ENCODE assay signal across 16 cellular contexts in genomic region chr5:135660826-135661555, GRCh38.
A peak's percentile ranks its signal among the peaks of the same experiment; 100 is the strongest.
DNase-seq lines count a peak whose midpoint lies in the region; ATAC-seq and TF ChIP-seq lines count a peak whose summit lies in the region.
"Had no signal": no experiment of that assay in that cellular context is flagged by ENCODE, and none has a peak within 500 bp of the region (broad histone marks: within the 10 kb centered on the region; RNA-seq: fewer than 3 reads in every experiment).

No MANE protein-coding gene starts in this region.

- POLR2A ChIA-PET in SK-N-SH (lab: Yijun Ruan, JAX): no interaction called here
- POLR2A ChIA-PET in CD8-positive, alpha-beta T cell (lab: Charles Lee): no interaction called here

- WGBS in mammary epithelial cell (ENCODE audit: low coverage, missing lambda C conversion rate): 32% methylated on average over 3 of the region's 3 CpGs
- WGBS in lung, 2 donors: 10 to 29% methylated on average over 3 of the region's 3 CpGs
- 67% methylated on average over 1 of the region's 3 CpGs for WGBS in SK-N-SH (ENCODE audit: low lambda C conversion rate)
- WGBS in trophoblast cell (ENCODE audit: extremely low coverage, insufficient coverage, insufficient read length): no CpG with 5 or more reads among the region's 3 CpGs

- no peak overlapping the region for H3K23ac ChIP-seq in trophoblast cell (ENCODE audit: low read length)

- H3K4me1 ChIP-seq in mammary epithelial cell (ENCODE audit: insufficient read depth, low read length) (peaks cover 20% of the 10 kb centered on the region), lung (ENCODE audit: control insufficient read depth in 2 of 2, insufficient read depth in 2 of 2, low read length in 2 of 2) (peaks cover 0 to 3% of the 10 kb centered on the region in 2 donors), SK-N-SH (ENCODE audit: control insufficient read depth in 1 of 2, insufficient read depth in 2 of 2, low read depth in 1 of 2, low read length in 1 of 2) (no peaks in the 10 kb centered on the region), trophoblast cell (ENCODE audit: control insufficient read depth in 1 of 2, insufficient read depth in 2 of 2, low read length in 2 of 2) (no peaks in the 10 kb centered on the region)
- no peaks in the 10 kb centered on the region for H3K4me1 ChIP-seq in CD8-positive, alpha-beta T cell (ENCODE audit: insufficient read depth, low read length)
- H3K4me1 ChIP-seq: BE2C had no signal

- CTCF ChIA-PET in mammary epithelial cell (lab: Charles Lee; ENCODE audit: low non-redundant PET) (interaction anchor here (0.6 kb wide), 1 partner anchor 204 kb away, joined by 3 read pairs; no protein-coding TSS in a partner anchor), SK-N-SH (lab: Yijun Ruan, JAX) (interaction anchor here (1.0 kb wide), 1 partner anchor 100 kb away, joined by 3 read pairs; no protein-coding TSS in a partner anchor)
- CTCF ChIA-PET in CD8-positive, alpha-beta T cell (lab: Charles Lee): no interaction called here

- H4K91ac ChIP-seq in trophoblast cell (ENCODE audit: low read depth, low read length): no peak overlapping the region

- intact Hi-C loops in mammary epithelial cell (cut with micrococcal nuclease): no loop called here
- intact Hi-C loops in CD8-positive, alpha-beta T cell (cut with DNase I, micrococcal nuclease): no loop called here

- H3K4ac ChIP-seq in trophoblast cell (ENCODE audit: low read depth, low read length): no peak overlapping the region

- peaks cover 12% of the 10 kb centered on the region for H3K9me3 Mint-ChIP-seq in CD8-positive, alpha-beta T cell

- no peak for TF ChIP-seq EP300 in SK-N-SH (IDR thresholded peaks at IDR 0.05; ENCODE audit: borderline replicate concordance in 1 of 2, low read depth in 1 of 2, low read length in 1 of 2)

- H3F3A ChIP-seq in SK-N-SH (replicated peaks; ENCODE audit: insufficient read depth): no peaks in the 10 kb centered on the region

- H2AK5ac ChIP-seq in trophoblast cell (ENCODE audit: low read length): no peak overlapping the region

- in situ Hi-C loops in Caki2 (cut with HindIII; ENCODE audit: low pct_unique_long_range_greater_than_20kb, low sequenced_read_pairs): no loop called here
- in situ Hi-C loops in mammary epithelial cell (cut with MboI; ENCODE audit: low sequenced_read_pairs in 2 of 2): no loop called here

- H3K27me3 ChIP-seq in mammary epithelial cell (ENCODE audit: insufficient read depth, low read length): no peaks in the 10 kb centered on the region
- H3K27me3 ChIP-seq in lung (ENCODE audit: control insufficient read depth, insufficient read depth): no peaks in the 10 kb centered on the region
- no peaks in the 10 kb centered on the region for H3K27me3 ChIP-seq in SK-N-SH (ENCODE audit: insufficient read depth)
- no peaks in the 10 kb centered on the region for H3K27me3 ChIP-seq in CD8-positive, alpha-beta T cell (ENCODE audit: insufficient read depth, low read length)
- no peaks in the 10 kb centered on the region for H3K27me3 ChIP-seq in trophoblast cell (ENCODE audit: insufficient read depth, low read length)
- H3K27me3 ChIP-seq: brain microvascular endothelial cell had no signal

- H4K12ac ChIP-seq in trophoblast cell (ENCODE audit: low read depth, low read length): no peak overlapping the region

- H3K79me1 ChIP-seq in trophoblast cell (ENCODE audit: low read length): no peaks in the 10 kb centered on the region

- no peak overlapping the region for H3K4me3 Mint-ChIP-seq in CD8-positive, alpha-beta T cell
- H3K4me3 Mint-ChIP-seq: H9 had no signal

- no peaks in the 10 kb centered on the region for H3K36me3 ChIP-seq in mammary epithelial cell (ENCODE audit: insufficient read depth, low read length)
- no peaks in the 10 kb centered on the region for H3K36me3 ChIP-seq in lung (ENCODE audit: control insufficient read depth in 2 of 2, insufficient read depth in 2 of 2, low read length in 2 of 2)
- no peaks in the 10 kb centered on the region for H3K36me3 ChIP-seq in SK-N-SH (replicated peaks in 1 of 2; ENCODE audit: control insufficient read depth in 1 of 2, insufficient read depth in 2 of 2, low read length in 1 of 2)
- no peaks in the 10 kb centered on the region for H3K36me3 ChIP-seq in CD8-positive, alpha-beta T cell (ENCODE audit: insufficient read depth, low read length)
- H3K36me3 ChIP-seq in trophoblast cell (ENCODE audit: control insufficient read depth in 1 of 2, insufficient read depth in 2 of 2, low read length in 2 of 2): no peaks in the 10 kb centered on the region
- H3K36me3 ChIP-seq: BE2C, brain microvascular endothelial cell had no signal

- H3K4me3 ChIP-seq in mammary epithelial cell (replicated peaks in 1 of 3; ENCODE audit: insufficient read depth in 1 of 3, low read depth in 2 of 3, low read length in 3 of 3) (no peak overlapping the region), lung (no peak overlapping the region), SK-N-SH (ENCODE audit: low read depth in 2 of 2, low read length in 1 of 2) (no peak overlapping the region), trophoblast cell (ENCODE audit: low read depth, low read length) (no peak overlapping the region)
- no peak overlapping the region for H3K4me3 ChIP-seq in CD8-positive, alpha-beta T cell (ENCODE audit: low read depth, low read length)

- H3K4me2 ChIP-seq in mammary epithelial cell (ENCODE audit: insufficient read depth, low read depth, low read length) (no peak overlapping the region), SK-N-SH (no peak overlapping the region), trophoblast cell (ENCODE audit: low read length) (no peak overlapping the region)

- dilution Hi-C loops in mammary epithelial cell (cut with HindIII; ENCODE audit: low sequenced_read_pairs): no loop called here

- no peak overlapping the region for H2BK120ac ChIP-seq in trophoblast cell (ENCODE audit: insufficient read depth, low read length, poor library complexity)

- H3K4me1 Mint-ChIP-seq in CD8-positive, alpha-beta T cell (ENCODE audit: low read depth): no peaks in the 10 kb centered on the region

- TF ChIP-seq CTCF in mammary epithelial cell (conservative IDR thresholded peaks at IDR 0.05 in 1 of 2, IDR thresholded peaks at IDR 0.05 in 1 of 2; ENCODE audit: extremely low read depth in 1 of 2, insufficient read depth in 1 of 2, low read depth in 1 of 2, low read length in 2 of 2): no peak
- TF ChIP-seq CTCF in lung (IDR thresholded peaks at IDR 0.05; ENCODE audit: control extremely low read depth, extremely low read depth): no peak
- TF ChIP-seq CTCF in SK-N-SH (IDR thresholded peaks at IDR 0.05): no peak
- no peak for TF ChIP-seq CTCF in CD8-positive, alpha-beta T cell (IDR thresholded peaks at IDR 0.05)

- no peak overlapping the region for H2BK5ac ChIP-seq in trophoblast cell (ENCODE audit: low read depth, low read length, poor library complexity)

- no peaks in the 10 kb centered on the region for H3K9me3 ChIP-seq in mammary epithelial cell (replicated peaks; ENCODE audit: insufficient read depth, low read length)
- peaks cover 0 to 7% of the 10 kb centered on the region in 2 donors for H3K9me3 ChIP-seq in lung (ENCODE audit: control insufficient read depth in 2 of 2, insufficient read depth in 1 of 2, low read length in 1 of 2)
- H3K9me3 ChIP-seq in SK-N-SH: no peaks in the 10 kb centered on the region
- H3K9me3 ChIP-seq in CD8-positive, alpha-beta T cell (ENCODE audit: low read length): no peaks in the 10 kb centered on the region
- peaks cover 3% of the 10 kb centered on the region for H3K9me3 ChIP-seq in trophoblast cell (ENCODE audit: insufficient read depth, low read depth, low read length)
- H3K9me3 ChIP-seq: BE2C had no signal

- H3K9me2 ChIP-seq in SK-N-SH: no peaks in the 10 kb centered on the region

- H3K36me3 Mint-ChIP-seq in CD8-positive, alpha-beta T cell: no peaks in the 10 kb centered on the region

- no peak overlapping the region for H2BK12ac ChIP-seq in trophoblast cell (ENCODE audit: low read length)

- H3K27me3 Mint-ChIP-seq in CD8-positive, alpha-beta T cell (ENCODE audit: low read depth): peaks cover 10% of the 10 kb centered on the region

- BruUV-seq in mammary epithelial cell (replicated peaks; lab: Mats Ljungman, UMichigan): no TSS peak

- no peak for ATAC-seq in lung (ENCODE audit: insufficient read depth, low FRiP score)
- no peak for ATAC-seq in CD8-positive, alpha-beta T cell
- no peak for ATAC-seq in GM21737 (IDR thresholded peaks at IDR 0.05; ENCODE audit: unreplicated experiment)

- peak; percentile 57 for DNase-seq in Caki2 (ENCODE audit: low read depth)
- peak; percentile 18 for DNase-seq in NCI-H2081 treated with DMSO at 0.1 percent for 48 hours (lab: John Stamatoyannopoulos, UW)
- no peak for DNase-seq in mammary epithelial cell
- peak; percentile 10 for DNase-seq in lung (ENCODE audit: low spot score)
- no peak for DNase-seq in SK-N-SH
- no peak for DNase-seq in CD8-positive, alpha-beta T cell
- DNase-seq in trophoblast cell: no peak
- DNase-seq: activated CD4-positive, alpha-beta T cell treated with anti-CD3 and anti-CD28 coated beads, Interleukin-2, amount 50 U/mL, for 48 hours; BE2C; brain microvascular endothelial cell; H9; NCI-H1092; OCI-M1; T-helper 2 cell had no signal

- H4K8ac ChIP-seq in trophoblast cell (ENCODE audit: low read depth, low read length): no peak overlapping the region

- no peak overlapping the region for H3K18ac ChIP-seq in trophoblast cell (ENCODE audit: low read length)

- H3K9ac ChIP-seq in mammary epithelial cell (ENCODE audit: insufficient read depth, low read length) (no peak overlapping the region), SK-N-SH (no peak overlapping the region), trophoblast cell (ENCODE audit: low read length) (no peak overlapping the region)

- H3K27ac ChIP-seq in mammary epithelial cell (ENCODE audit: insufficient read depth, low read depth, low read length) (no peak overlapping the region), lung (ENCODE audit: low read depth in 1 of 2, low read length in 1 of 2) (no peak overlapping the region), SK-N-SH (ENCODE audit: low read depth in 2 of 2, low read length in 1 of 2) (no peak overlapping the region), trophoblast cell (ENCODE audit: low read depth, low read length) (no peak overlapping the region)
- H3K27ac ChIP-seq in CD8-positive, alpha-beta T cell (ENCODE audit: low read depth, low read length): no peak overlapping the region
- H3K27ac ChIP-seq: brain microvascular endothelial cell had no signal

- H3K79me2 ChIP-seq in mammary epithelial cell (ENCODE audit: insufficient read depth, low read length): no peaks in the 10 kb centered on the region
- no peaks in the 10 kb centered on the region for H3K79me2 ChIP-seq in SK-N-SH (ENCODE audit: insufficient read depth)
- H3K79me2 ChIP-seq in trophoblast cell (ENCODE audit: control insufficient read depth, insufficient read depth, low read length, poor library complexity): no peaks in the 10 kb centered on the region

- peak overlapping the region; percentile 61 for H2AFZ ChIP-seq in mammary epithelial cell (ENCODE audit: low read depth, low read length)
- no peak overlapping the region for H2AFZ ChIP-seq in SK-N-SH (ENCODE audit: low read depth)
- no peak overlapping the region for H2AFZ ChIP-seq in trophoblast cell (ENCODE audit: insufficient read depth, low read length, poor library complexity)

- TF ChIP-seq RAD21 in SK-N-SH (IDR thresholded peaks at IDR 0.05; ENCODE audit: low read length): no peak

- H3K27ac Mint-ChIP-seq in CD8-positive, alpha-beta T cell: no peak overlapping the region
- H3K27ac Mint-ChIP-seq: activated T-helper 2 cell treated with anti-CD3 and anti-CD28 coated beads, Interferon-gamma antibody, Interleukin-2, Interleukin-4, amounts not matched to agents 10 μg/mL and 5 μg/mL and 100 μg/mL, durations not matched to agents 14 hours and 24 hours and 36 hours; H9 had no signal

- H3K14ac ChIP-seq in trophoblast cell (ENCODE audit: low read length): no peak overlapping the region

- H4K20me1 ChIP-seq in mammary epithelial cell (ENCODE audit: insufficient read depth, low read length): no peaks in the 10 kb centered on the region
- H4K20me1 ChIP-seq in SK-N-SH (ENCODE audit: insufficient read depth): no peaks in the 10 kb centered on the region

Comparison
In these comparisons a context has a peak if more than half of its experiments do, and no peak if none do; other contexts are left out.
1. DNase-seq: peak in Caki2 (single experiment), NCI-H2081 treated with DMSO at 0.1 percent for 48 hours (single experiment) and lung (single experiment); none in mammary epithelial cell (single experiment), SK-N-SH (single experiment), CD8-positive, alpha-beta T cell (0 of 7) and trophoblast cell (0 of 2).